Comparison of ENCODE assay signal across 18 cellular contexts in the genomic region with DNA sequence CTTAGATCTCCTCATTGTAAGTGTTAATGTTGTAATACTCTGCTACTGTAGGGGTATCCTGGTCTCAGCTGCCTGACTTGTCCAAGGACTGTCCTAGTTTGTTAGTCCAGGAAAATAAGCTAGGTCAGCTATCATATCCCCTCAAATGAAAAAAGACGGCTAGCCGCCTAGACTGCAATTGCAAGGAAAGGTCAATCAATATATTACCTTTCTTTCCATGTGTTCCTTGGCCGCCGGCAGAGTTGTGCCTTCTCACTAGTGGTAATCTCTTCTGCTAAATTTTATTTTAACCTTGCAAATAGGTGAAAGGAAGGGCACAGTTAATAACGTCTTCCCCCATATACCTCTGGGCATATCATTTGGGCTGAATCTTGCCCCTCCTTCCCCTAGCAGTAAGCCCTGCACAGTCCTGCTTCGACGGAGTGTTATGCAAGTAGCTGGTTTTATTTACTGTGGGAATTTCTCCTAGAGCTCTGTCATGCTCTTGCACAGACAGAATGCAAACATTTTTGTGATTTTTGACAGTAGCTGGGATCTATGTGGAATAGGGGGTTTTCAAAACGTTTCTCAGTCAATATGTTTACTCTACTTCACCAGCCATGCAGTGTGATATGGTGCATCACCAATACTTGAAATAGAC.
DNase-seq lines count a peak whose midpoint lies in the region; ATAC-seq, FAIRE-seq and TF ChIP-seq lines count a peak whose summit lies in the region.
"Had no signal": no experiment of that assay in that cellular context is flagged by ENCODE, and none has a peak within 500 bp of the region (broad histone marks: within the 10 kb centered on the region; RNA-seq: fewer than 3 reads in every experiment).

No MANE protein-coding gene starts in this region.

- no peak overlapping the region for H3K4me3 Mint-ChIP-seq in mesothelial cell of epicardium
- H3K4me3 Mint-ChIP-seq: CD4-positive, alpha-beta T cell had no signal

- H3K27ac Mint-ChIP-seq in mesothelial cell of epicardium: peak overlapping the region; percentile 9
- H3K27ac Mint-ChIP-seq: CD4-positive, alpha-beta T cell had no signal

- no peak overlapping the region for H3K27ac ChIP-seq in upper lobe of right lung
- H3K27ac ChIP-seq: 22Rv1; BLaER1 treated with 17β-estradiol and CSF1 and Interleukin-3, amounts not matched to agents 10 nM and 100 nM; HL-60 had no signal

- TF ChIP-seq CTCF in mesothelial cell of epicardium (IDR thresholded peaks at IDR 0.05; ENCODE audit: unreplicated experiment) (no peak), upper lobe of right lung (IDR thresholded peaks at IDR 0.05) (no peak), BE2C (IDR thresholded peaks at IDR 0.05; ENCODE audit: low read depth, low read length) (no peak)

- H3K4me1 ChIP-seq in upper lobe of right lung (peaks cover 20% of the 10 kb centered on the region), BE2C (no peaks in the 10 kb centered on the region)
- H3K4me1 ChIP-seq: BLaER1 treated with 17β-estradiol and CSF1 and Interleukin-3, amounts not matched to agents 10 nM and 100 nM had no signal

- H3K9me3 Mint-ChIP-seq in mesothelial cell of epicardium: no peaks in the 10 kb centered on the region
- H3K9me3 Mint-ChIP-seq: CD4-positive, alpha-beta T cell had no signal

- no peak for FAIRE-seq in GM19239 (lab: Jason Lieb, UNC)
- FAIRE-seq: GM12878, GM18507 had no signal

- DNase-seq in Right ventricle myocardium inferior (ENCODE audit: missing footprints): peak; percentile 50
- no peak for DNase-seq in Right ventricle myocardium superior
- peak; percentile 47 for DNase-seq in fibroblast of peridontal ligament (ENCODE audit: extremely low read depth)
- DNase-seq in mesothelial cell of epicardium (ENCODE audit: low spot score in 2 of 2, unreplicated experiment in 2 of 2): no peak
- DNase-seq in upper lobe of right lung: no peak
- DNase-seq in BE2C: no peak
- no peak for DNase-seq in GM19239 (ENCODE audit: insufficient read length, low spot score)
- DNase-seq: AML-193; Calu3; CD4-positive, alpha-beta T cell; DMS 273 treated with DMSO at 0.1 percent for 48 hours had no signal

- no peaks in the 10 kb centered on the region for H3K36me3 Mint-ChIP-seq in mesothelial cell of epicardium

- H3K27me3 Mint-ChIP-seq in mesothelial cell of epicardium (ENCODE audit: low read depth): no peaks in the 10 kb centered on the region
- H3K27me3 Mint-ChIP-seq: CD4-positive, alpha-beta T cell had no signal

- H3K27me3 ChIP-seq in upper lobe of right lung (no peaks in the 10 kb centered on the region), BE2C (no peaks in the 10 kb centered on the region)
- H3K27me3 ChIP-seq: BLaER1 treated with 17β-estradiol and CSF1 and Interleukin-3, amounts not matched to agents 10 nM and 100 nM had no signal

- H3K4me3 ChIP-seq in upper lobe of right lung: no peak overlapping the region
- H3K4me3 ChIP-seq in BE2C (ENCODE audit: low read depth, low read length): no peak overlapping the region
- H3K4me3 ChIP-seq: BLaER1 treated with 17β-estradiol and CSF1 and Interleukin-3, amounts not matched to agents 10 nM and 100 nM; GM12878 had no signal

- peaks cover 53% of the 10 kb centered on the region for H3K4me1 Mint-ChIP-seq in mesothelial cell of epicardium

- ATAC-seq in Right ventricle myocardium inferior (no peak), Right ventricle myocardium superior (ENCODE audit: poor library complexity) (no peak), upper lobe of right lung (peak; percentile 37), GM18520 (IDR thresholded peaks at IDR 0.05; ENCODE audit: unreplicated experiment) (no peak)
- ATAC-seq: GM12878, HCT116 had no signal

- H3K36me3 ChIP-seq in upper lobe of right lung: no peaks in the 10 kb centered on the region
- no peaks in the 10 kb centered on the region for H3K36me3 ChIP-seq in BE2C
- H3K36me3 ChIP-seq: BLaER1 treated with 17β-estradiol and CSF1 and Interleukin-3, amounts not matched to agents 10 nM and 100 nM had no signal

- H3K9me3 ChIP-seq in upper lobe of right lung (no peaks in the 10 kb centered on the region), BE2C (no peaks in the 10 kb centered on the region)

- intact Hi-C loops in Right ventricle myocardium inferior (cut with DNase I) (no loop called here), Right ventricle myocardium superior (cut with DNase I) (no loop called here), upper lobe of right lung (cut with DNase I) (no loop called here)

Comparison
In these comparisons a context has a peak if more than half of its experiments do, and no peak if none do; other contexts are left out.
1. DNase-seq: peak in Right ventricle myocardium inferior (single experiment) and fibroblast of peridontal ligament (single experiment); none in Right ventricle myocardium superior (single experiment), mesothelial cell of epicardium (0 of 2), upper lobe of right lung (single experiment), BE2C (single experiment) and GM19239 (single experiment).